ENCODE assay signal across 23 cellular contexts in the genomic region with DNA sequence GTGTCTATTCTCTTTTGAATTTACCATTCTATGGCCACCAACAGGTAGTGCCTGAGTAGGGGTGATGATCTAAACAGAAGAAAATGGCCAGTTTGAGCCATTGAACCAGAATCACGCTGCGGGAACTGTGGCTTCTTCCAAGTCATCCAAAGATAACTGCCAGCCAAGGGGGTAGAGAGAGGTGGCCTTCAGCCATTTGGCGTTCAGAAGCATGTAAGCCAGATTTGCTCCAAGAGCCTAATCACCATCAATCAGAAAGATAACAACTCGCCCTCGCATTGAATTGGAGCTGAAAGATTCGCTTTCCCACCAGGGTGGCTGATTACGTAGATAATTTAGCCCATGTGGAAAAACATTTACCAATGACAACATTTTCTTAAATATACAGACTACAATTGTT.
DNase-seq lines count a peak whose midpoint lies in the region; ATAC-seq and TF ChIP-seq lines count a peak whose summit lies in the region.
"Had no signal": no experiment of that assay in that cellular context is flagged by ENCODE, and none has a peak within 500 bp of the region (broad histone marks: within the 10 kb centered on the region; RNA-seq: fewer than 3 reads in every experiment).

No MANE protein-coding gene starts in this region.

- no peaks in the 10 kb centered on the region for H3K4me1 ChIP-seq in lower lobe of right lung

- no peak overlapping the region for H3K27ac ChIP-seq in lower lobe of right lung
- H3K27ac ChIP-seq: HL-60, SK-N-MC had no signal

- H3K9me3 ChIP-seq in lower lobe of right lung = no peaks in the 10 kb centered on the region

- no peak overlapping the region for H3K4me3 ChIP-seq in lower lobe of right lung
- H3K4me3 ChIP-seq: SK-N-MC had no signal

- no peaks in the 10 kb centered on the region for H3K27me3 ChIP-seq in lower lobe of right lung (ENCODE audit: low read depth)

- peak; percentile 32 for DNase-seq in NCI-H82 (lab: John Stamatoyannopoulos, UW)
- DNase-seq in NCI-H82 treated with DMSO at 0.1 percent for 48 hours (lab: John Stamatoyannopoulos, UW; ENCODE audit: unreplicated experiment) = no peak
- DNase-seq in NCI-H446 treated with DMSO at 0.1 percent for 48 hours (lab: John Stamatoyannopoulos, UW) = peak; percentile 97
- peak; percentile 6 to 38 for DNase-seq in cerebellar nuclear complex (lab: John Stamatoyannopoulos, UW)
- DNase-seq in lower lobe of right lung = no peak
- DNase-seq: AML-193; CD8-positive, alpha-beta T cell; GDM1; H9; HFFc6; KBM-7; MM.1S; NCI-H1048; NCI-H1417 treated with DMSO at 0.1 percent for 48 hours; NCI-H2171; NCI-H774; PC-3; Right ventricle myocardium superior had no signal

- TF ChIP-seq CTCF in lower lobe of right lung (IDR thresholded peaks at IDR 0.05) = no peak

- no peaks in the 10 kb centered on the region for H3K36me3 ChIP-seq in lower lobe of right lung

- intact Hi-C loops in lower lobe of right lung (cut with DNase I) = no loop called here

- ATAC-seq in GM21526 (IDR thresholded peaks at IDR 0.05; ENCODE audit: low FRiP score, unreplicated experiment) = no peak
- ATAC-seq in HG02798 (IDR thresholded peaks at IDR 0.05; ENCODE audit: poor library complexity, unreplicated experiment) = no peak
- no peak for ATAC-seq in GM18519 (IDR thresholded peaks at IDR 0.05; ENCODE audit: low FRiP score, unreplicated experiment)
- ATAC-seq in lower lobe of right lung = no peak
- ATAC-seq: CD8-positive, alpha-beta T cell; PC-3 had no signal

Comparison
In these comparisons a context has a peak if more than half of its experiments do, and no peak if none do; other contexts are left out.
1. DNase-seq: peak in NCI-H82 (single experiment), NCI-H446 treated with DMSO at 0.1 percent for 48 hours (single experiment) and cerebellar nuclear complex (2 of 2); none in NCI-H82 treated with DMSO at 0.1 percent for 48 hours (single experiment) and lower lobe of right lung (single experiment).